Comparison of ENCODE assay signal across 8 cellular contexts in the genomic region with DNA sequence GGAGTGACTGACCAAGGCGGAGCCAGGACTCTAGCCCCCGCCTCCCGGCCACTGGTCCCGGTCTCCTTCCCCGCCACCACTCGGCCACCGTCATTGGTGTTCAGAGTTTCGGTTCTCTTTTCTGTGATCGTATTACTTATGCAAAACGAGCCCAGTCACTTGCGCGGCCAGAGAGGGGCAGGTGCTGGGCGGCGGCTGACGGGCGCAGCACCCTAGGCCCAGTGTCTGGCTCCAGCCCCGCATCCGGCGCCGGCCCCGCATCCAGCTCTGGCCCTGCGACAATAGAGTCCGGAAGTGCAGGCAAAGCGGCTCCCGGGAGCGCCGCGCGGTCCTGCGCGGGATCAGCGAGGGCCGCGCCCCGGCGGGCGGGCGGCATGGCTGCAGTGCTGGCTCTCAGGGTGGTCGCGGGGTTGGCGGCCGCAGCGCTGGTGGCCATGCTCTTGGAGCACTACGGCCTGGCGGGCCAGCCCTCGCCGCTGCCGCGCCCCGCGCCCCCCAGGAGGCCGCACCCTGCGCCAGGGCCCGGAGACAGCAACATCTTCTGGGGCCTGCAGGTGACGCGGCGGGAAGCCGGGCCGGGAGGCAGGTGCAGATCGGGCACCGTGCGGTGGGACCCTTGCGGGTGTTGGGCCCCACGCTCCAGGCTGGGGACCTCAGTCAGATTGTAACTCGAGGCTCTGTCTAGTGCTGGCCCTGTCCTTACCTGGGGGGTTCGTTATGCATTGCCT. TPM values are rescaled to one million over a fixed set of nuclear protein-coding genes. Genes with fewer than 3 reads are reported as not detected.
DNase-seq lines count a peak whose midpoint lies in the region; ATAC-seq and TF ChIP-seq lines count a peak whose summit lies in the region.

TMEM62 (plus strand) TSS at position 158 of the 728 bp plus-strand sequence; CDS start at position 375, 217 bp downstream.

- peak within 1 kb of the TSS; percentile 35 for H2AK5ac ChIP-seq in IMR-90 (ENCODE audit: low read depth, low read length)

- no peaks in the 10 kb centered on the region for H3K79me2 ChIP-seq in neural cell (replicated peaks; ENCODE audit: insufficient read depth, low read length)

- dilution Hi-C loops in IMR-90 (cut with HindIII; ENCODE audit: low sequenced_read_pairs, unreplicated experiment): no loop called here

- H3K14ac ChIP-seq in IMR-90 (replicated peaks; ENCODE audit: low read depth, low read length): peak within 1 kb of the TSS; percentile 42

- 2% methylated on average over 51 of the region's 66 CpGs; no CpG with 5 or more reads in 1 of the 2 experiments for WGBS in IMR-90 (ENCODE audit: extremely low coverage in 2 of 2, insufficient read length in 1 of 2), 2 experiments

- H3K9me3 ChIP-seq in IMR-90 (ENCODE audit: control insufficient read depth, insufficient read depth, low read length) (no peaks in the 10 kb centered on the region), neural cell (ENCODE audit: low read length) (no peaks in the 10 kb centered on the region)

- peak within 1 kb of the TSS; percentile 87 to 88 for H4K8ac ChIP-seq in IMR-90 (ENCODE audit: low read depth in 2 of 2, low read length in 2 of 2)

- H2AFZ ChIP-seq in IMR-90 (replicated peaks; ENCODE audit: low read length, poor library complexity) (peak within 1 kb of the TSS; percentile 99), neural cell (ENCODE audit: low read depth, low read length) (peak within 1 kb of the TSS; percentile 38)

- H3K56ac ChIP-seq in IMR-90 (ENCODE audit: extremely low read depth, insufficient read depth, low read length): peak within 1 kb of the TSS; percentile 19

- peak within 1 kb of the TSS; percentile 69 for H2BK120ac ChIP-seq in IMR-90 (ENCODE audit: low read depth, low read length)

- peak within 1 kb of the TSS; percentile 72 for H4K91ac ChIP-seq in IMR-90 (ENCODE audit: insufficient read depth, low read depth, low read length)

- POLR2A ChIA-PET in IMR-90 (lab: Charles Lee; ENCODE audit: unreplicated experiment): no interaction called here

- H3K4me1 ChIP-seq in IMR-90 (ENCODE audit: control insufficient read depth, insufficient read depth, low read length) (peaks cover 8% of the 10 kb centered on the region), foreskin keratinocyte (no peaks in the 10 kb centered on the region)

- TF ChIP-seq RAD21 in IMR-90 (IDR thresholded peaks at IDR 0.05; ENCODE audit: low read length) (no peak), neural cell (conservative IDR thresholded peaks at IDR 0.05) (peak; percentile 18)

- intact Hi-C loops in IMR-90 (cut with micrococcal nuclease): no loop called here

- H3K18ac ChIP-seq in IMR-90 (ENCODE audit: low read depth, low read length): peak within 1 kb of the TSS; percentile 75

- H2BK20ac ChIP-seq in IMR-90 (ENCODE audit: low read depth, low read length): no peak within 1 kb of the TSS

- in situ Hi-C loops in IMR-90 (cut with MboI; ENCODE audit: low sequenced_read_pairs): no loop called here

- H4K20me1 ChIP-seq in IMR-90 (ENCODE audit: insufficient read depth, low read length) (no peaks in the 10 kb centered on the region), neural cell (ENCODE audit: insufficient read depth) (no peaks in the 10 kb centered on the region)

- BruUV-seq in IMR-90 (replicated peaks; lab: Mats Ljungman, UMichigan): no TSS peak

- peak within 1 kb of the TSS; percentile 98 for H2AK9ac ChIP-seq in IMR-90 (replicated peaks; ENCODE audit: low read depth, low read length, poor library complexity)

- H3K9me1 ChIP-seq in IMR-90 (ENCODE audit: insufficient read depth, low read length): peaks cover 2% of the 10 kb centered on the region; the same call in 1 of the 2 replicates

- no peak for TF ChIP-seq POLR2A in IMR-90 (IDR thresholded peaks at IDR 0.05; ENCODE audit: low read depth, low read length)

- no peaks in the 10 kb centered on the region for H3K9me2 ChIP-seq in neural cell (ENCODE audit: insufficient read depth, low read length)

- peak within 1 kb of the TSS; percentile 96 for H3K4me2 ChIP-seq in IMR-90 (ENCODE audit: low read depth, low read length)
- H3K4me2 ChIP-seq in neural cell (ENCODE audit: low read length): peak within 1 kb of the TSS; percentile 59

- peak within 1 kb of the TSS; percentile 67 for H3K4ac ChIP-seq in IMR-90 (ENCODE audit: low read depth, low read length)

- no peak within 1 kb of the TSS for H2BK15ac ChIP-seq in IMR-90 (ENCODE audit: low read depth, low read length)

- TF ChIP-seq EP300 in neural cell (conservative IDR thresholded peaks at IDR 0.05; ENCODE audit: poor library complexity, severe bottlenecking): no peak

- TF ChIP-seq CTCF in IMR-90 (conservative IDR thresholded peaks at IDR 0.05; ENCODE audit: low read depth, low read length): no peak
- TF ChIP-seq CTCF in foreskin keratinocyte (conservative IDR thresholded peaks at IDR 0.05): no peak
- TF ChIP-seq CTCF in neural cell (IDR thresholded peaks at IDR 0.05; ENCODE audit: poor library complexity, severe bottlenecking): peak; percentile 24
- TF ChIP-seq CTCF in subcutaneous adipose tissue (IDR thresholded peaks at IDR 0.05; ENCODE audit: low read depth): no peak

- peaks cover 12 to 23% of the 10 kb centered on the region in 2 experiments for H3K79me1 ChIP-seq in IMR-90 (ENCODE audit: low read depth in 1 of 2, low read length in 2 of 2)

- H3K27me3 ChIP-seq in IMR-90 (ENCODE audit: control insufficient read depth, insufficient read depth, low read length) (no peaks in the 10 kb centered on the region), foreskin keratinocyte (no peaks in the 10 kb centered on the region), neural cell (ENCODE audit: insufficient read depth, low read depth, low read length) (peaks cover 16% of the 10 kb centered on the region)

- peak within 1 kb of the TSS; percentile 85 for H4K5ac ChIP-seq in IMR-90 (ENCODE audit: low read depth, low read length)

- peak within 1 kb of the TSS; percentile 79 for H3K23ac ChIP-seq in IMR-90 (ENCODE audit: low read depth, low read length)

- DNase-seq in EL (peak; percentile 69), IMR-90 (peak; percentile 44), SIG-M5 (lab: John Stamatoyannopoulos, UW) (peak; percentile 3), foreskin keratinocyte (peak; percentile 35 to 42)
- peak; percentile 25 for DNase-seq in activated gamma-delta T cell treated with anti-CD3 and anti-CD28 coated beads, Interleukin-2, amount 50 U/mL, for 16 hours (ENCODE audit: low read depth)

- H2BK5ac ChIP-seq in IMR-90 (ENCODE audit: low read depth, low read length, poor library complexity, severe bottlenecking): peak within 1 kb of the TSS; percentile 55

- H3F3A ChIP-seq in neural cell (ENCODE audit: insufficient read depth, low read length, poor library complexity, severe bottlenecking): no peaks in the 10 kb centered on the region

- H3K27ac ChIP-seq in IMR-90 (ENCODE audit: insufficient read depth, low read length): peak within 1 kb of the TSS; percentile 42; the same call in 1 of the 2 replicates
- peak within 1 kb of the TSS; percentile 9 for H3K27ac ChIP-seq in foreskin keratinocyte
- H3K27ac ChIP-seq in neural cell (ENCODE audit: low read length): no peak within 1 kb of the TSS

- H3K4me3 ChIP-seq in IMR-90 (ENCODE audit: insufficient read depth, low read depth, low read length): peak within 1 kb of the TSS; percentile 87
- peak within 1 kb of the TSS; percentile 70 for H3K4me3 ChIP-seq in neural cell (ENCODE audit: low read length)

- ATAC-seq in GM21528 (IDR thresholded peaks at IDR 0.05; ENCODE audit: low FRiP score, unreplicated experiment) (peak; percentile 89), IMR-90 (ENCODE audit: low read depth) (peak; percentile 93), foreskin keratinocyte (peak; percentile 78)

- CTCF ChIA-PET in IMR-90 (lab: Yijun Ruan, JAX): no interaction called here

- H3K9ac ChIP-seq in IMR-90 (ENCODE audit: low read depth, low read length) (peak within 1 kb of the TSS; percentile 73), neural cell (ENCODE audit: low read length) (peak within 1 kb of the TSS; percentile 58)

- H3K36me3 ChIP-seq in IMR-90 (ENCODE audit: control insufficient read depth, insufficient read depth, low read length): peaks cover 5% of the 10 kb centered on the region
- no peaks in the 10 kb centered on the region for H3K36me3 ChIP-seq in neural cell (ENCODE audit: insufficient read depth, low read length)

TF ChIP-seq in IMR-90, 13 proteins besides CTCF, POLR2A, EP300 and RAD21:
- no peak for TF ChIP-seq MAFK (IDR thresholded peaks at IDR 0.05; ENCODE audit: low read depth, low read length)
- 0 out of 2 replicates have a peak, but pooled peaks have one; percentile 25 for TF ChIP-seq MXI1 (IDR thresholded peaks at IDR 0.05; ENCODE audit: borderline replicate concordance, low read depth, low read length)
TF ChIP-seq in IMR-90: peak in this region for 1.

TF ChIP-seq in neural cell, 6 proteins besides CTCF, POLR2A, EP300 and RAD21 (continues in another document):
- TF ChIP-seq, protein P1, sequence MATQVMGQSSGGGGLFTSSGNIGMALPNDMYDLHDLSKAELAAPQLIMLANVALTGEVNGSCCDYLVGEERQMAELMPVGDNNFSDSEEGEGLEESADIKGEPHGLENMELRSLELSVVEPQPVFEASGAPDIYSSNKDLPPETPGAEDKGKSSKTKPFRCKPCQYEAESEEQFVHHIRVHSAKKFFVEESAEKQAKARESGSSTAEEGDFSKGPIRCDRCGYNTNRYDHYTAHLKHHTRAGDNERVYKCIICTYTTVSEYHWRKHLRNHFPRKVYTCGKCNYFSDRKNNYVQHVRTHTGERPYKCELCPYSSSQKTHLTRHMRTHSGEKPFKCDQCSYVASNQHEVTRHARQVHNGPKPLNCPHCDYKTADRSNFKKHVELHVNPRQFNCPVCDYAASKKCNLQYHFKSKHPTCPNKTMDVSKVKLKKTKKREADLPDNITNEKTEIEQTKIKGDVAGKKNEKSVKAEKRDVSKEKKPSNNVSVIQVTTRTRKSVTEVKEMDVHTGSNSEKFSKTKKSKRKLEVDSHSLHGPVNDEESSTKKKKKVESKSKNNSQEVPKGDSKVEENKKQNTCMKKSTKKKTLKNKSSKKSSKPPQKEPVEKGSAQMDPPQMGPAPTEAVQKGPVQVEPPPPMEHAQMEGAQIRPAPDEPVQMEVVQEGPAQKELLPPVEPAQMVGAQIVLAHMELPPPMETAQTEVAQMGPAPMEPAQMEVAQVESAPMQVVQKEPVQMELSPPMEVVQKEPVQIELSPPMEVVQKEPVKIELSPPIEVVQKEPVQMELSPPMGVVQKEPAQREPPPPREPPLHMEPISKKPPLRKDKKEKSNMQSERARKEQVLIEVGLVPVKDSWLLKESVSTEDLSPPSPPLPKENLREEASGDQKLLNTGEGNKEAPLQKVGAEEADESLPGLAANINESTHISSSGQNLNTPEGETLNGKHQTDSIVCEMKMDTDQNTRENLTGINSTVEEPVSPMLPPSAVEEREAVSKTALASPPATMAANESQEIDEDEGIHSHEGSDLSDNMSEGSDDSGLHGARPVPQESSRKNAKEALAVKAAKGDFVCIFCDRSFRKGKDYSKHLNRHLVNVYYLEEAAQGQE (IDR thresholded peaks at IDR 0.05; ENCODE audit: borderline replicate concordance): no peak

RNA-seq across cellular contexts. Expression of gene TMEM62, which starts in this region (rescaled TPM):
- total RNA-seq in IMR-90 (2012; rRNA removed) (5.6 and 8.6 TPM in 2 replicates), foreskin keratinocyte (11.3 and 14.1 TPM in 2 replicates), subcutaneous adipose tissue (10 to 100 TPM; 28.7 to 39.4 (median 37.1) TPM)
- polyA plus RNA-seq in IMR-90 (2012; rRNA removed) (3.1 and 3.7 TPM in 2 replicates), foreskin keratinocyte (10.7 and 11.3 TPM in 2 replicates), neural cell (8.7 and 14.3 TPM in 2 replicates)
- polyA plus RNA-seq in IMR-90 (2012; cell fraction: cytosol; rRNA removed): 1.6 and 2.4 TPM in 2 replicates
- polyA plus RNA-seq in IMR-90 (2012; cell fraction: nucleus; rRNA removed; ENCODE audit: low replicate concordance): 5.0 and 15.5 TPM in 2 replicates
- 10.5 and 12.5 TPM in 2 replicates for polyA minus RNA-seq in neural cell

Comparison
In these comparisons a context has a peak if more than half of its experiments do, and no peak if none do; other contexts are left out.
1. DNase-seq: peak in every context shown above with its lines; median percentile 69 in EL; 44 in IMR-90; 38 in foreskin keratinocyte; 25 in activated gamma-delta T cell treated with anti-CD3 and anti-CD28 coated beads, Interleukin-2, amount 50 U/mL, for 16 hours; 3 in SIG-M5.